1 cellular context compared by ENCODE assay signal in the genomic region with DNA sequence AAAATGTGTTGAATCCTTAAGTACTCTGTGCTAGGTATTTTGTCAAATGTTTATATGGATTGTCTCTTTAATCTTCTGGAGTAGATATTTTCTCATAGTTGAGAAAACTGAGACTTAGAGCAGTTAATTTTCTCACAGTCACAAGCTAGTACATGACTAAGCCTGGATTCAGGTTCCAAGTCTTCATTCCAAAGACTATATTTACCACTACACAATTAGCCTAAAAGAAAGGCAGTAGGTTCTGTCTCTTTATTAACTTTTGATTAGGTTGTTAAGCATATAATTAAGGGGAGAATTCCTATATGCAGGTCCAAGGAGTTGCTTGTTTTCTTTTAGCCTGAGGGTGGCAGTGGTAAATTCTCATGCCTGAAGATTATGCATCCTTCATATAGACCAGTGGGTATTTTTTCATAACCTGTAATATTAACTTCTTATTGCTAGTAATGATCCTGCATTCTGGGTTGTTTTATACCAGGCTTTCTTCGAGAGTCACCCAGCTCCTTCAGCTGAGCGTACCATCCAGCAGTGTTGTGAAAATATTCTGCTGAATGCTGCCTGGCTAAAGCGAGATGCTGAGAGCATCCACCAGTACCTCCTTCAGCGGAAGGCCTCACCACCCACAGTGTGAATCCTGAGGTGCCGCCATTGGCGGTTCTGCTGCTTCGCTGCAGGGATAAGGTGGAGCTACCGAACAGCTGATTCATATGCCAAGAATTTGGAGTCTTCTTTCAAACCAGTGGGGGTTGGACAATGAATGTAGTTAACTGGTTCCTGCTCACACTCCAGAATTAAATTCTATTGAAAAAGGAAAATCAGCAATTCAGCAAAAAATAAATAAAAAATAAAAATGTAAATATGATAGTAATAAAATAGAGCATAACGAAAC.
TF ChIP-seq lines count a peak whose summit lies in the region.

No MANE protein-coding gene starts in this region.

TF ChIP-seq in A549, 52 proteins besides CTCF, POLR2A, EP300 and RAD21 (continued from another document):
- TF ChIP-seq FOSL2 (IDR thresholded peaks at IDR 0.05) (0 out of 2 replicates have a peak, but pooled peaks have one; percentile 48), FOSL2 (CRISPR knock-in tag; IDR thresholded peaks at IDR 0.05) (peak; percentile 82), CBX2 (IDR thresholded peaks at IDR 0.05; ENCODE audit: borderline replicate concordance, low read depth) (no peak)
- TF ChIP-seq, protein P1, sequence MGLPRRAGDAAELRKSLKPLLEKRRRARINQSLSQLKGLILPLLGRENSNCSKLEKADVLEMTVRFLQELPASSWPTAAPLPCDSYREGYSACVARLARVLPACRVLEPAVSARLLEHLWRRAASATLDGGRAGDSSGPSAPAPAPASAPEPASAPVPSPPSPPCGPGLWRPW (IDR thresholded peaks at IDR 0.05), result no peak
- TF ChIP-seq, protein P2, sequence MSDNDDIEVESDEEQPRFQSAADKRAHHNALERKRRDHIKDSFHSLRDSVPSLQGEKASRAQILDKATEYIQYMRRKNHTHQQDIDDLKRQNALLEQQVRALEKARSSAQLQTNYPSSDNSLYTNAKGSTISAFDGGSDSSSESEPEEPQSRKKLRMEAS (IDR thresholded peaks at IDR 0.05), result peak; percentile 42; the same call in 1 of the 2 replicates
